In the genomic region with DNA sequence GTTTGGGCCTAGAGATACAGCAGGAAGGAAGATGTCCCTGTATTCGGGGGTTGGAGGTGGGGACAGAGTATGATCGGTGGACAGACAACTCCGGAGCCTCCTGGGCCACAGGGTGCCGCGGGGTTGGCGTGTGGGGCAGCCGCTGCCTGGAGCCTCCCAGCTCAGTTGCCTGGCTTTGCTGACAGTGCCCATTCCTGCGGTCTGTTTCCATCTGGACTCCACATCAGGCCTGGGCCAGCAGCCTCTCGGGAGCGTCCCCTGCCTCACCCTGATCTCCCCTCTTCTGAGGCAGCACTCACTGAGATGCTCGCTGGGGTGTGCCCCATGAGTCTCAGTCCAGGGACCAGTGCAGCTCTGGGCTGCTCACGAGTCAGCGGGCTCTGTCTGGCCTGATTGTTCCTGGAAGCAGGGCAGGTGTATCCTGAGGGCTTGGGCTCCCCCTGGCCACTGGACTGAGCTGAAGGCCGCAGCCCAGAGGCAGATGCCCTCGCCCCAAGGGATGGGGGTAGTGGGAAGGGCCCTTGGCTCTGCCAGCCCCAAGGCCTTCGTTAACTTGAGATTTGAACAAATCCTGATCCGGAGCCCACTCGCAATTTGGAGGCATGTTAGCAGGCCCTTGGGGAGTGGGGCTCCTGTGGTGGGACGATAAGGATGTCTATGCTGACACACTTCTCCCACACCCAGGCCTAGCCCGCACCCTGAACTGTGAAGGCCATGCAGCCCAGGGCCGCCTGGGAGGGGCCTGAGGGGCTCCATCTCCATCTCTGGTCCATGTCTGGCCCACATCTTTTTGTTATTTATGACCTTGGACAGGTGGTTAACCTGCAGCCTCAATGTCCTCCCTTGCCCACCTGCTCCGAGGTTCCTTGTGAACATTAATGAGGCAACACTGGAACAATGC, we compare ENCODE assay signal across 13 cellular contexts. TPM values are rescaled to one million over a fixed set of nuclear protein-coding genes. Genes with fewer than 3 reads are reported as not detected.
DNase-seq lines count a peak whose midpoint lies in the region; FAIRE-seq and TF ChIP-seq lines count a peak whose summit lies in the region.
"Had no signal": no experiment of that assay in that cellular context is flagged by ENCODE, and none has a peak within 500 bp of the region (broad histone marks: within the 10 kb centered on the region; RNA-seq: fewer than 3 reads in every experiment).

No MANE protein-coding gene starts in this region.

- no peak overlapping the region for H3K4me3 ChIP-seq in astrocyte (ENCODE audit: insufficient read depth, low read depth, low read length)
- no peak overlapping the region for H3K4me3 ChIP-seq in osteoblast (ENCODE audit: insufficient read depth, low read length)
- H3K4me3 ChIP-seq in small intestine (ENCODE audit: low read depth in 1 of 2, low read length in 2 of 2), result no peak overlapping the region
- H3K4me3 ChIP-seq: esophagus squamous epithelium had no signal

- H3K4me1 Mint-ChIP-seq in CD14-positive monocyte (peaks cover 1% of the 10 kb centered on the region), astrocyte (ENCODE audit: low read depth, unreplicated experiment) (peaks cover 18% of the 10 kb centered on the region)

- peaks cover 0 to 3% (median 0%) of the 10 kb centered on the region in 7 donors for H3K9me3 Mint-ChIP-seq in CD14-positive monocyte
- peaks cover 2% of the 10 kb centered on the region for H3K9me3 Mint-ChIP-seq in astrocyte (ENCODE audit: unreplicated experiment)
- H3K9me3 Mint-ChIP-seq: activated T-cell treated with anti-CD3 and anti-CD28 coated beads, Interleukin-2, amount 50 U/mL, for 4 hours; naive thymus-derived CD8-positive, alpha-beta T cell had no signal

- peaks cover 15% of the 10 kb centered on the region for H3K79me2 ChIP-seq in astrocyte (ENCODE audit: insufficient read depth, low read length)
- H3K79me2 ChIP-seq in osteoblast (ENCODE audit: insufficient read depth, low read length), result peaks cover 5% of the 10 kb centered on the region

- no peaks in the 10 kb centered on the region for H3K36me3 ChIP-seq in astrocyte (ENCODE audit: insufficient read depth, low read length)
- H3K36me3 ChIP-seq in osteoblast (ENCODE audit: insufficient read depth, low read length), result no peaks in the 10 kb centered on the region
- H3K36me3 ChIP-seq in small intestine (ENCODE audit: control insufficient read depth in 2 of 2, insufficient read depth in 2 of 2, low read length in 2 of 2), result peaks cover 0 to 2% of the 10 kb centered on the region in 2 donors
- H3K36me3 ChIP-seq: esophagus squamous epithelium had no signal

- H3K27ac ChIP-seq in astrocyte (ENCODE audit: low read depth, low read length) (peak overlapping the region; percentile 71), osteoblast (ENCODE audit: low read depth, low read length) (no peak overlapping the region), small intestine (ENCODE audit: low read depth in 1 of 2, low read length in 1 of 2) (no peak overlapping the region)

- H3K9me3 ChIP-seq in astrocyte (ENCODE audit: insufficient read depth, low read depth, low read length), result no peaks in the 10 kb centered on the region
- no peaks in the 10 kb centered on the region for H3K9me3 ChIP-seq in osteoblast (ENCODE audit: low read depth, low read length)
- H3K9me3 ChIP-seq in small intestine (ENCODE audit: control insufficient read depth, low read depth), result no peaks in the 10 kb centered on the region
- H3K9me3 ChIP-seq: esophagus squamous epithelium had no signal

- FAIRE-seq in astrocyte (lab: Jason Lieb, UNC) (no peak), small intestine (lab: Jason Lieb, UNC) (no peak)

- H3K27me3 Mint-ChIP-seq in CD14-positive monocyte (ENCODE audit: low read depth in 3 of 3) (peaks cover 12 to 27% (median 12%) of the 10 kb centered on the region in 3 donors), astrocyte (ENCODE audit: low read depth, unreplicated experiment) (no peaks in the 10 kb centered on the region)
- H3K27me3 Mint-ChIP-seq: naive thymus-derived CD8-positive, alpha-beta T cell had no signal

- DNase-seq in CD14-positive monocyte (ENCODE audit: low spot score) (peak; percentile 43), astrocyte (ENCODE audit: low read depth) (no peak), cardiac septum (ENCODE audit: low spot score) (peak; percentile 69), osteoblast (ENCODE audit: insufficient read length, low spot score, missing footprints) (peak; percentile 86), SW 1271 (lab: John Stamatoyannopoulos, UW) (no peak), small intestine (no peak), NCI-H345 (lab: John Stamatoyannopoulos, UW) (no peak), NCI-H1694 (lab: John Stamatoyannopoulos, UW) (no peak)
- DNase-seq: activated CD4-positive, CD25-positive, alpha-beta regulatory T cell; activated T-cell treated with anti-CD3 and anti-CD28 coated beads, Interleukin-2, amount 50 U/mL, for 4 hours; esophagus squamous epithelium; stimulated activated CD4-positive, alpha-beta T cell treated with anti-CD3 and anti-CD28 coated beads, Interleukin-12 subunit alpha, Interleukin-12 subunit beta, amount 100 ng/mL, for 4 hours had no signal

- no peaks in the 10 kb centered on the region for H3K27me3 ChIP-seq in astrocyte (ENCODE audit: insufficient read depth, low read length)
- H3K27me3 ChIP-seq in osteoblast (ENCODE audit: insufficient read depth, low read length), result no peaks in the 10 kb centered on the region
- no peaks in the 10 kb centered on the region for H3K27me3 ChIP-seq in small intestine (ENCODE audit: control insufficient read depth in 2 of 2, insufficient read depth in 2 of 2, low read length in 2 of 2)
- H3K27me3 ChIP-seq: esophagus squamous epithelium had no signal

- H3K36me3 Mint-ChIP-seq in CD14-positive monocyte (peaks cover 0 to 3% of the 10 kb centered on the region in 2 donors), astrocyte (ENCODE audit: low read depth, unreplicated experiment) (peaks cover 3% of the 10 kb centered on the region)

- TF ChIP-seq CTCF in CD14-positive monocyte (IDR thresholded peaks at IDR 0.05) (no peak), astrocyte (IDR thresholded peaks at IDR 0.05; ENCODE audit: insufficient read depth, low read depth, low read length) (no peak), osteoblast (IDR thresholded peaks at IDR 0.05; ENCODE audit: extremely low read depth, low read depth, low read length) (no peak)

- peaks cover 23% of the 10 kb centered on the region for H3K4me1 ChIP-seq in astrocyte (ENCODE audit: insufficient read depth, low read length)
- H3K4me1 ChIP-seq in osteoblast (ENCODE audit: insufficient read depth, low read length), result peaks cover 9% of the 10 kb centered on the region
- H3K4me1 ChIP-seq in small intestine (ENCODE audit: control insufficient read depth in 2 of 2, insufficient read depth in 1 of 2, low read depth in 1 of 2, low read length in 1 of 2), result peaks cover 4 to 6% of the 10 kb centered on the region in 2 donors

- intact Hi-C loops in CD14-positive monocyte (cut with micrococcal nuclease), result no loop called here
- intact Hi-C loops in cardiac septum (cut with DNase I), result no loop called here

- peak overlapping the region; percentile 75 for H3K4me2 ChIP-seq in astrocyte (ENCODE audit: low read length)
- no peak overlapping the region for H3K4me2 ChIP-seq in osteoblast (ENCODE audit: insufficient read depth, low read length)

- H4K20me1 ChIP-seq in astrocyte (ENCODE audit: insufficient read depth, low read length) (peaks cover 3% of the 10 kb centered on the region), osteoblast (ENCODE audit: insufficient read depth, low read length) (no peaks in the 10 kb centered on the region)

- H3K4me3 Mint-ChIP-seq in CD14-positive monocyte, result no peak overlapping the region
- no peak overlapping the region for H3K4me3 Mint-ChIP-seq in astrocyte (ENCODE audit: unreplicated experiment)
- H3K4me3 Mint-ChIP-seq: activated T-cell treated with anti-CD3 and anti-CD28 coated beads, Interleukin-2, amount 50 U/mL, for 4 hours; naive thymus-derived CD8-positive, alpha-beta T cell had no signal

- H3K9ac ChIP-seq in astrocyte (ENCODE audit: low read length), result no peak overlapping the region

- 79 to 82% (median 79%) methylated on average over 20 to 22 of the region's 22 CpGs for WGBS in small intestine, 3 donors

- no peak overlapping the region for H2AFZ ChIP-seq in astrocyte (ENCODE audit: low read depth, low read length)
- H2AFZ ChIP-seq in osteoblast (ENCODE audit: low read length), result no peak overlapping the region

- no peak overlapping the region for H3K27ac Mint-ChIP-seq in CD14-positive monocyte
- no peak overlapping the region for H3K27ac Mint-ChIP-seq in astrocyte (ENCODE audit: unreplicated experiment)

RNA-seq across cellular contexts. Expression of a gene that starts 7.5 kb away (rescaled TPM):
- polyA plus RNA-seq in CD14-positive monocyte (under 1 TPM in 1 of 2 donors, not detected in 1; 0.09 TPM), small intestine (100 to 1,000 TPM in 2 of 3 donors, 10 to 100 TPM in 1; 71.2 to 284 (median 126) TPM)
- total RNA-seq in astrocyte (21.3 and 22.2 TPM in 2 replicates), cardiac septum (16.6 TPM), osteoblast (19.4 and 21.0 TPM in 2 replicates)

RNA-seq across cellular contexts. Expression of a gene that starts 53.2 kb away (rescaled TPM):
- polyA plus RNA-seq in CD14-positive monocyte (10 to 100 TPM; 12.3 to 16.4 TPM), small intestine (10 to 100 TPM; 22.8 to 31.4 (median 24.0) TPM)
- total RNA-seq in astrocyte (27.1 and 31.4 TPM in 2 replicates), cardiac septum (16.8 TPM), osteoblast (19.2 and 20.6 TPM in 2 replicates)

Comparison
In these comparisons a context has a peak if more than half of its experiments do, and no peak if none do; other contexts are left out.
1. DNase-seq: peak in CD14-positive monocyte (single experiment), cardiac septum (single experiment) and osteoblast (single experiment); none in astrocyte (single experiment), SW 1271 (0 of 2), small intestine (single experiment), NCI-H345 (single experiment) and NCI-H1694 (single experiment).